Comparison of ENCODE assay signal across 15 cellular contexts in genomic region chr11:113477321-113477720, GRCh38. TPM values are rescaled to one million over a fixed set of nuclear protein-coding genes. Genes with fewer than 3 reads are reported as not detected.
DNase-seq lines count a peak whose midpoint lies in the region; TF ChIP-seq lines count a peak whose summit lies in the region.
"Had no signal": no experiment of that assay in that cellular context is flagged by ENCODE, and none has a peak within 500 bp of the region (broad histone marks: within the 10 kb centered on the region; RNA-seq: fewer than 3 reads in every experiment).

No MANE protein-coding gene starts in this region.

- peaks cover 87% of the 10 kb centered on the region for H3K27me3 Mint-ChIP-seq in nephron progenitor cell (ENCODE audit: low read depth, poor library complexity)

- H3K27ac Mint-ChIP-seq in nephron progenitor cell = no peak overlapping the region
- H3K27ac Mint-ChIP-seq: activated naive CD8-positive, alpha-beta T cell; T-helper 17 cell had no signal

- H3K4me3 ChIP-seq in spleen = no peak overlapping the region
- H3K4me3 ChIP-seq: testis had no signal

- TF ChIP-seq CTCF in nephron progenitor cell (IDR thresholded peaks at IDR 0.05) (no peak), spleen (IDR thresholded peaks at IDR 0.05 in 8 of 11, conservative IDR thresholded peaks at IDR 0.05 in 3 of 11) (no peak)

- no peak overlapping the region for H3K27ac ChIP-seq in spleen
- H3K27ac ChIP-seq: 22Rv1, testis had no signal

- TF ChIP-seq POLR2A in spleen (IDR thresholded peaks at IDR 0.05) = no peak

- H3K4me1 ChIP-seq in spleen = peaks cover 4 to 14% (median 8%) of the 10 kb centered on the region in 6 donors
- H3K4me1 ChIP-seq: testis had no signal

- no peak overlapping the region for H3K4me3 Mint-ChIP-seq in nephron progenitor cell
- H3K4me3 Mint-ChIP-seq: activated naive CD8-positive, alpha-beta T cell; naive thymus-derived CD8-positive, alpha-beta T cell; T-helper 17 cell had no signal

- DNase-seq in NCI-H2029 (lab: John Stamatoyannopoulos, UW) (peak; percentile 22), NCI-H2029 treated with DMSO at 0.1 percent for 48 hours (lab: John Stamatoyannopoulos, UW) (no peak), NCI-H2081 treated with DMSO at 0.1 percent for 48 hours (lab: John Stamatoyannopoulos, UW) (peak; percentile 76), SHP77 treated with DMSO at 0.1 percent for 48 hours (lab: John Stamatoyannopoulos, UW) (peak; percentile 78), nephron progenitor cell (peak; percentile 44), NAMALWA (ENCODE audit: low spot score) (no peak), spleen (no peak)
- no peak for DNase-seq in stimulated activated CD4-positive, alpha-beta T cell treated with anti-CD3 and anti-CD28 coated beads, Interleukin-4, amount 100 ng/mL, for 24 hours
- DNase-seq: Calu3; naive thymus-derived CD8-positive, alpha-beta T cell; T-helper 17 cell; testis had no signal

- no peaks in the 10 kb centered on the region for H3K36me3 ChIP-seq in spleen

- intact Hi-C loops in spleen (cut with DNase I; ENCODE audit: low total_unique reads) = no loop called here

- peaks cover 0 to 90% (median 47%) of the 10 kb centered on the region in 7 donors for H3K27me3 ChIP-seq in spleen (replicated peaks in 1 of 7)
- H3K27me3 ChIP-seq: testis had no signal

- no peaks in the 10 kb centered on the region for H3K9me3 Mint-ChIP-seq in nephron progenitor cell

- no peaks in the 10 kb centered on the region for H3K9me3 ChIP-seq in spleen
- H3K9me3 ChIP-seq: testis had no signal

- H3K36me3 Mint-ChIP-seq in nephron progenitor cell (ENCODE audit: low read depth) = no peaks in the 10 kb centered on the region
- H3K36me3 Mint-ChIP-seq: activated naive CD8-positive, alpha-beta T cell had no signal

- 13 to 25% (median 16%) methylated on average over 8 of the region's 8 CpGs for WGBS in spleen, 5 donors

- peaks cover 9% of the 10 kb centered on the region for H3K4me1 Mint-ChIP-seq in nephron progenitor cell

RNA-seq across cellular contexts. Expression of gene DRD2, which starts 2.1 kb away (rescaled TPM):
- not detected for total RNA-seq in spleen
- not detected for polyA plus RNA-seq in spleen
- total RNA-seq: activated CD8-positive, alpha-beta memory T cell treated with anti-CD3 and anti-CD28 coated beads for 36 hours; naive thymus-derived CD8-positive, alpha-beta T cell; T-helper 17 cell had no signal
- polyA plus RNA-seq: naive thymus-derived CD8-positive, alpha-beta T cell had no signal

Comparison
In these comparisons a context has a peak if more than half of its experiments do, and no peak if none do; other contexts are left out.
1. DNase-seq: peak in NCI-H2029 (single experiment), NCI-H2081 treated with DMSO at 0.1 percent for 48 hours (single experiment), SHP77 treated with DMSO at 0.1 percent for 48 hours (single experiment) and nephron progenitor cell (single experiment); none in NCI-H2029 treated with DMSO at 0.1 percent for 48 hours (single experiment), NAMALWA (single experiment), spleen (single experiment) and stimulated activated CD4-positive, alpha-beta T cell treated with anti-CD3 and anti-CD28 coated beads, Interleukin-4, amount 100 ng/mL, for 24 hours (single experiment).